In the genomic region with DNA sequence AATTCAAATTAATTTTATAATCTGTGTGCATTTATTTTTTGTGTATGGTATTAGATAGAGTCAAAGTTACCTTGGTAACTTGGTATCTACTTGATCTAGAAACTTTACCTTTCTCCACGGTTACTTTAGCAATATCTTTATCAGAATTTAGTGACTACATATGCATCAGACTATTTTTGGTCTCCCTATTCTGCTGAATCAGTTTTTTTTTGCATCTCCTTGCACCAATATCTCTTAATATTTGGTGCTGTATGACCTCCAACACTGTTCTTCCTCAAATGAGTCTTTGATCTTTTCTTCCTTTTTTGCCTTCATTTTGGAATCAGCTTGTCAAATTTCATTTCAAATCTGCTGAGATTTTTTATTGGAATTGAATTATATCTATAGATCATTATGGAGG, we compare ENCODE assay signal across 3 cellular contexts.
TF ChIP-seq lines count a peak whose summit lies in the region.

No MANE protein-coding gene starts in this region.

TF ChIP-seq in HepG2, 621 proteins besides CTCF, POLR2A, EP300 and RAD21 (continues in another document):
- TF ChIP-seq ZNF607 (CRISPR knock-in tag; IDR thresholded peaks at IDR 0.05; ENCODE audit: borderline replicate concordance), result no peak
- no peak for TF ChIP-seq ZBTB1 (CRISPR knock-in tag; IDR thresholded peaks at IDR 0.05; ENCODE audit: borderline replicate concordance)
- TF ChIP-seq, protein P1, sequence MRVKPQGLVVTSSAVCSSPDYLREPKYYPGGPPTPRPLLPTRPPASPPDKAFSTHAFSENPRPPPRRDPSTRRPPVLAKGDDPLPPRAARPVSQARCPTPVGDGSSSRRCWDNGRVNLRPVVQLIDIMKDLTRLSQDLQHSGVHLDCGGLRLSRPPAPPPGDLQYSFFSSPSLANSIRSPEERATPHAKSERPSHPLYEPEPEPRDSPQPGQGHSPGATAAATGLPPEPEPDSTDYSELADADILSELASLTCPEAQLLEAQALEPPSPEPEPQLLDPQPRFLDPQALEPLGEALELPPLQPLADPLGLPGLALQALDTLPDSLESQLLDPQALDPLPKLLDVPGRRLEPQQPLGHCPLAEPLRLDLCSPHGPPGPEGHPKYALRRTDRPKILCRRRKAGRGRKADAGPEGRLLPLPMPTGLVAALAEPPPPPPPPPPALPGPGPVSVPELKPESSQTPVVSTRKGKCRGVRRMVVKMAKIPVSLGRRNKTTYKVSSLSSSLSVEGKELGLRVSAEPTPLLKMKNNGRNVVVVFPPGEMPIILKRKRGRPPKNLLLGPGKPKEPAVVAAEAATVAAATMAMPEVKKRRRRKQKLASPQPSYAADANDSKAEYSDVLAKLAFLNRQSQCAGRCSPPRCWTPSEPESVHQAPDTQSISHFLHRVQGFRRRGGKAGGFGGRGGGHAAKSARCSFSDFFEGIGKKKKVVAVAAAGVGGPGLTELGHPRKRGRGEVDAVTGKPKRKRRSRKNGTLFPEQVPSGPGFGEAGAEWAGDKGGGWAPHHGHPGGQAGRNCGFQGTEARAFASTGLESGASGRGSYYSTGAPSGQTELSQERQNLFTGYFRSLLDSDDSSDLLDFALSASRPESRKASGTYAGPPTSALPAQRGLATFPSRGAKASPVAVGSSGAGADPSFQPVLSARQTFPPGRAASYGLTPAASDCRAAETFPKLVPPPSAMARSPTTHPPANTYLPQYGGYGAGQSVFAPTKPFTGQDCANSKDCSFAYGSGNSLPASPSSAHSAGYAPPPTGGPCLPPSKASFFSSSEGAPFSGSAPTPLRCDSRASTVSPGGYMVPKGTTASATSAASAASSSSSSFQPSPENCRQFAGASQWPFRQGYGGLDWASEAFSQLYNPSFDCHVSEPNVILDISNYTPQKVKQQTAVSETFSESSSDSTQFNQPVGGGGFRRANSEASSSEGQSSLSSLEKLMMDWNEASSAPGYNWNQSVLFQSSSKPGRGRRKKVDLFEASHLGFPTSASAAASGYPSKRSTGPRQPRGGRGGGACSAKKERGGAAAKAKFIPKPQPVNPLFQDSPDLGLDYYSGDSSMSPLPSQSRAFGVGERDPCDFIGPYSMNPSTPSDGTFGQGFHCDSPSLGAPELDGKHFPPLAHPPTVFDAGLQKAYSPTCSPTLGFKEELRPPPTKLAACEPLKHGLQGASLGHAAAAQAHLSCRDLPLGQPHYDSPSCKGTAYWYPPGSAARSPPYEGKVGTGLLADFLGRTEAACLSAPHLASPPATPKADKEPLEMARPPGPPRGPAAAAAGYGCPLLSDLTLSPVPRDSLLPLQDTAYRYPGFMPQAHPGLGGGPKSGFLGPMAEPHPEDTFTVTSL (CRISPR knock-in tag; IDR thresholded peaks at IDR 0.05; ENCODE audit: borderline replicate concordance), result no peak
- TF ChIP-seq MAFK (conservative IDR thresholded peaks at IDR 0.05 in 1 of 2, IDR thresholded peaks at IDR 0.05 in 1 of 2; ENCODE audit: low read length in 2 of 2), result peak; percentile 57 to 84
- no peak for TF ChIP-seq ZNF737 (CRISPR knock-in tag; IDR thresholded peaks at IDR 0.05; ENCODE audit: borderline replicate concordance)
- TF ChIP-seq ZNF225 (CRISPR knock-in tag; IDR thresholded peaks at IDR 0.05), result no peak
- TF ChIP-seq MAFG (CRISPR knock-in tag; IDR thresholded peaks at IDR 0.05), result no peak
- 0 out of 2 replicates have a peak, but pooled peaks have one; percentile 11 for TF ChIP-seq CREM (IDR thresholded peaks at IDR 0.05)
- no peak for TF ChIP-seq CREM (CRISPR knock-in tag; IDR thresholded peaks at IDR 0.05)
- TF ChIP-seq CREB1 (IDR thresholded peaks at IDR 0.05), result no peak
- no peak for TF ChIP-seq CREB1 (CRISPR knock-in tag; IDR thresholded peaks at IDR 0.05)
- no peak for TF ChIP-seq ZNF451 (CRISPR knock-in tag; IDR thresholded peaks at IDR 0.05)
- no peak for TF ChIP-seq REPIN1 (CRISPR knock-in tag; IDR thresholded peaks at IDR 0.05; ENCODE audit: borderline replicate concordance, low read depth)
- TF ChIP-seq, protein P2, sequence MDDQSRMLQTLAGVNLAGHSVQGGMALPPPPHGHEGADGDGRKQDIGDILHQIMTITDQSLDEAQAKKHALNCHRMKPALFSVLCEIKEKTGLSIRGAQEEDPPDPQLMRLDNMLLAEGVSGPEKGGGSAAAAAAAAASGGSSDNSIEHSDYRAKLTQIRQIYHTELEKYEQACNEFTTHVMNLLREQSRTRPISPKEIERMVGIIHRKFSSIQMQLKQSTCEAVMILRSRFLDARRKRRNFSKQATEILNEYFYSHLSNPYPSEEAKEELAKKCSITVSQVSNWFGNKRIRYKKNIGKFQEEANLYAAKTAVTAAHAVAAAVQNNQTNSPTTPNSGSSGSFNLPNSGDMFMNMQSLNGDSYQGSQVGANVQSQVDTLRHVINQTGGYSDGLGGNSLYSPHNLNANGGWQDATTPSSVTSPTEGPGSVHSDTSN (CRISPR knock-in tag; IDR thresholded peaks at IDR 0.05; ENCODE audit: borderline replicate concordance), result no peak
- no peak for TF ChIP-seq NFIC (IDR thresholded peaks at IDR 0.05; ENCODE audit: low read length)

TF ChIP-seq in A549, 52 proteins besides CTCF, POLR2A, EP300 and RAD21:
- TF ChIP-seq EHF (CRISPR knock-in tag; IDR thresholded peaks at IDR 0.05), result no peak
- TF ChIP-seq MAFK (IDR thresholded peaks at IDR 0.05; ENCODE audit: partially characterized antibody), result peak; percentile 38
- TF ChIP-seq, protein P3, sequence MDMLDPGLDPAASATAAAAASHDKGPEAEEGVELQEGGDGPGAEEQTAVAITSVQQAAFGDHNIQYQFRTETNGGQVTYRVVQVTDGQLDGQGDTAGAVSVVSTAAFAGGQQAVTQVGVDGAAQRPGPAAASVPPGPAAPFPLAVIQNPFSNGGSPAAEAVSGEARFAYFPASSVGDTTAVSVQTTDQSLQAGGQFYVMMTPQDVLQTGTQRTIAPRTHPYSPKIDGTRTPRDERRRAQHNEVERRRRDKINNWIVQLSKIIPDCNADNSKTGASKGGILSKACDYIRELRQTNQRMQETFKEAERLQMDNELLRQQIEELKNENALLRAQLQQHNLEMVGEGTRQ (IDR thresholded peaks at IDR 0.05), result no peak

TF ChIP-seq in IMR-90, 13 proteins besides CTCF, POLR2A, EP300 and RAD21:
- TF ChIP-seq CHD1 (IDR thresholded peaks at IDR 0.05; ENCODE audit: low read depth, low read length), result no peak
- TF ChIP-seq MAFK (IDR thresholded peaks at IDR 0.05; ENCODE audit: low read depth, low read length), result 0 out of 2 replicates have a peak, but pooled peaks have one; percentile 24
